In genomic region chr20:43973671-43974450, GRCh38 we compare ENCODE assay signal across 24 cellular contexts. TPM values are rescaled to one million over a fixed set of nuclear protein-coding genes. Genes with fewer than 3 reads are reported as not detected.
DNase-seq lines count a peak whose midpoint lies in the region; ATAC-seq and TF ChIP-seq lines count a peak whose summit lies in the region.
"Had no signal": no experiment of that assay in that cellular context is flagged by ENCODE, and none has a peak within 500 bp of the region (broad histone marks: within the 10 kb centered on the region; RNA-seq: fewer than 3 reads in every experiment).

No MANE protein-coding gene starts in this region.

- H2BK120ac ChIP-seq in neuronal stem cell (ENCODE audit: low read depth, low read length), result no peak overlapping the region

- no peak overlapping the region for H3K23ac ChIP-seq in neuronal stem cell (ENCODE audit: low read depth, low read length, poor library complexity)

- H2AFZ ChIP-seq in neuronal stem cell (ENCODE audit: low read length), result no peak overlapping the region

- H3K4me2 ChIP-seq in neuronal stem cell (ENCODE audit: insufficient read depth, low read length, poor library complexity, severe bottlenecking), result no peak overlapping the region
- H3K4me2 ChIP-seq: SK-N-SH had no signal

- no peak overlapping the region for H3K4me3 Mint-ChIP-seq in activated naive CD4-positive, alpha-beta T cell treated with anti-CD3 and anti-CD28 coated beads, Interleukin-2, amount 50 U/mL, for 24 hours
- H3K4me3 Mint-ChIP-seq in WTC11, result no peak overlapping the region
- H3K4me3 Mint-ChIP-seq: CD4-positive, alpha-beta memory T cell had no signal

- peak overlapping the region; percentile 66 for H3K27ac ChIP-seq in RWPE1
- no peak overlapping the region for H3K27ac ChIP-seq in neuronal stem cell (replicated peaks; ENCODE audit: low read length)
- no peak overlapping the region for H3K27ac ChIP-seq in gastroesophageal sphincter
- H3K27ac ChIP-seq: Peyer's patch had no signal

- TF ChIP-seq POLR2A in gastroesophageal sphincter (IDR thresholded peaks at IDR 0.05), result no peak

- no CpG with 5 or more reads among the region's 8 CpGs for WGBS in neuronal stem cell (ENCODE audit: extremely low coverage in 2 of 2, insufficient read length in 2 of 2, insufficient replicate concordance in 1 of 2), 2 donors
- 60 to 100% methylated on average over 1 to 3 of the region's 8 CpGs for WGBS in gastroesophageal sphincter (ENCODE audit: low coverage in 1 of 2), 2 donors

- no peaks in the 10 kb centered on the region for H3K36me3 Mint-ChIP-seq in activated naive CD4-positive, alpha-beta T cell treated with anti-CD3 and anti-CD28 coated beads, Interleukin-2, amount 50 U/mL, for 24 hours
- H3K36me3 Mint-ChIP-seq in WTC11, result no peaks in the 10 kb centered on the region
- H3K36me3 Mint-ChIP-seq: CD4-positive, alpha-beta memory T cell had no signal

- H3K27me3 Mint-ChIP-seq in activated naive CD4-positive, alpha-beta T cell treated with anti-CD3 and anti-CD28 coated beads, Interleukin-2, amount 50 U/mL, for 24 hours, result no peaks in the 10 kb centered on the region
- H3K27me3 Mint-ChIP-seq in WTC11 (ENCODE audit: low read depth), result no peaks in the 10 kb centered on the region

- H3K9me3 Mint-ChIP-seq in activated naive CD4-positive, alpha-beta T cell treated with anti-CD3 and anti-CD28 coated beads, Interleukin-2, amount 50 U/mL, for 24 hours, result peaks cover 1% of the 10 kb centered on the region
- no peaks in the 10 kb centered on the region; the same call in 1 of the 2 replicates for H3K9me3 Mint-ChIP-seq in WTC11
- H3K9me3 Mint-ChIP-seq: CD4-positive, alpha-beta memory T cell had no signal

- H2BK15ac ChIP-seq in neuronal stem cell (ENCODE audit: low read length), result no peak overlapping the region

- H3K36me3 ChIP-seq in neuronal stem cell (replicated peaks in 1 of 2; ENCODE audit: control insufficient read depth in 2 of 2, insufficient read depth in 2 of 2, low read length in 2 of 2) (no peaks in the 10 kb centered on the region), gastroesophageal sphincter (peaks cover 0 to 40% of the 10 kb centered on the region in 2 donors)
- H3K36me3 ChIP-seq: Peyer's patch had no signal

- intact Hi-C loops in cardiac septum (cut with DNase I), result no loop called here

- TF ChIP-seq CTCF in RWPE1 (conservative IDR thresholded peaks at IDR 0.05; ENCODE audit: low read depth) (no peak), WTC11 (IDR thresholded peaks at IDR 0.05) (no peak), gastroesophageal sphincter (IDR thresholded peaks at IDR 0.05) (no peak)

- CTCF ChIA-PET in RWPE1 (lab: Yijun Ruan, JAX), result interaction anchor here (0.5 to 1.2 kb wide), 3 partner anchors 8 to 216 kb away, joined by 3 read pairs; no protein-coding TSS in a partner anchor
- CTCF ChIA-PET in WTC11 (lab: Charles Lee), result no interaction called here

- DNase-seq in activated naive CD4-positive, alpha-beta T cell treated with Interleukin-2 at 50 U/mL for 16 hours, result no peak
- no peak for DNase-seq in RWPE1 (ENCODE audit: low spot score)
- DNase-seq in neuronal stem cell (ENCODE audit: low spot score), result no peak
- no peak for DNase-seq in cardiac septum (ENCODE audit: low spot score)
- no peak for DNase-seq in WTC11 (ENCODE audit: low spot score)
- DNase-seq: C1 segment of cervical spinal cord; Caco-2; CD4-positive, alpha-beta memory T cell; GDM1; GOT3; HCEC 1CT; NCI-H1092 treated with DMSO at 0.1 percent for 48 hours; NCI-H1436; NCI-H187; NCI-H2081 treated with DMSO at 0.1 percent for 48 hours; NCI-H2171; NCI-H226; NCI-H510A; NCI-H69; SK-N-SH had no signal

- H3K4me1 Mint-ChIP-seq in activated naive CD4-positive, alpha-beta T cell treated with anti-CD3 and anti-CD28 coated beads, Interleukin-2, amount 50 U/mL, for 24 hours, result peaks cover 40% of the 10 kb centered on the region
- H3K4me1 Mint-ChIP-seq in WTC11, result peaks cover 6% of the 10 kb centered on the region

- H4K8ac ChIP-seq in neuronal stem cell (ENCODE audit: low read depth, low read length), result no peak overlapping the region

- H3K79me1 ChIP-seq in neuronal stem cell (ENCODE audit: low read depth, low read length), result no peaks in the 10 kb centered on the region

- H3K18ac ChIP-seq in neuronal stem cell (ENCODE audit: low read length), result peak overlapping the region; percentile 57

- no peak overlapping the region for H2AK5ac ChIP-seq in neuronal stem cell (ENCODE audit: low read depth, low read length)

- H2BK12ac ChIP-seq in neuronal stem cell (ENCODE audit: low read length), result no peak overlapping the region

- no peak for ATAC-seq in WTC11
- ATAC-seq in gastroesophageal sphincter, result no peak
- ATAC-seq: GM12878 had no signal

- no peak overlapping the region for H4K91ac ChIP-seq in neuronal stem cell (ENCODE audit: low read depth, low read length, poor library complexity)

- no peak overlapping the region for H2BK5ac ChIP-seq in neuronal stem cell (ENCODE audit: low read length)

- POLR2A ChIA-PET in RWPE1 (lab: Yijun Ruan, JAX; ENCODE audit: low non-redundant PET), result no interaction called here
- POLR2A ChIA-PET in WTC11 (lab: Charles Lee), result no interaction called here

- no peak overlapping the region for H3K4ac ChIP-seq in neuronal stem cell (ENCODE audit: low read length)

- H3K9me3 ChIP-seq in neuronal stem cell (replicated peaks in 1 of 2; ENCODE audit: control insufficient read depth in 2 of 2, insufficient read depth in 1 of 2, low read depth in 1 of 2, low read length in 2 of 2) (no peaks in the 10 kb centered on the region), gastroesophageal sphincter (no peaks in the 10 kb centered on the region)
- H3K9me3 ChIP-seq: Caco-2, Peyer's patch, SK-N-SH had no signal

- H3K27me3 ChIP-seq in neuronal stem cell (ENCODE audit: control insufficient read depth in 3 of 3, insufficient read depth in 3 of 3, low read depth in 1 of 3, low read length in 3 of 3), result no peaks in the 10 kb centered on the region
- no peaks in the 10 kb centered on the region for H3K27me3 ChIP-seq in gastroesophageal sphincter
- H3K27me3 ChIP-seq: Peyer's patch had no signal

- peaks cover 0 to 4% of the 10 kb centered on the region in 2 donors for H3K4me1 ChIP-seq in neuronal stem cell (ENCODE audit: control insufficient read depth in 2 of 2, insufficient read depth in 1 of 2, low read depth in 1 of 2, low read length in 2 of 2)
- H3K4me1 ChIP-seq in gastroesophageal sphincter, result no peaks in the 10 kb centered on the region
- H3K4me1 ChIP-seq: Caco-2, Peyer's patch had no signal

- H3K9ac ChIP-seq in neuronal stem cell (ENCODE audit: low read depth, low read length, poor library complexity), result peak overlapping the region; percentile 25
- H3K9ac ChIP-seq: SK-N-SH had no signal

- peak overlapping the region; percentile 7 for H3K27ac Mint-ChIP-seq in activated naive CD4-positive, alpha-beta T cell treated with anti-CD3 and anti-CD28 coated beads, Interleukin-2, amount 50 U/mL, for 24 hours
- no peak overlapping the region for H3K27ac Mint-ChIP-seq in WTC11
- H3K27ac Mint-ChIP-seq: CD4-positive, alpha-beta memory T cell had no signal

- peak overlapping the region; percentile 97 for H3K14ac ChIP-seq in neuronal stem cell (ENCODE audit: low read length)

- TF ChIP-seq EP300 in gastroesophageal sphincter (IDR thresholded peaks at IDR 0.05), result no peak

- H3K4me3 ChIP-seq in neuronal stem cell (ENCODE audit: low read length in 2 of 2) (no peak overlapping the region), gastroesophageal sphincter (no peak overlapping the region)
- H3K4me3 ChIP-seq: GM12878, Peyer's patch had no signal

TF ChIP-seq in WTC11, 78 proteins besides CTCF, POLR2A, EP300 and RAD21 (continues in another document):
- TF ChIP-seq, protein P1, sequence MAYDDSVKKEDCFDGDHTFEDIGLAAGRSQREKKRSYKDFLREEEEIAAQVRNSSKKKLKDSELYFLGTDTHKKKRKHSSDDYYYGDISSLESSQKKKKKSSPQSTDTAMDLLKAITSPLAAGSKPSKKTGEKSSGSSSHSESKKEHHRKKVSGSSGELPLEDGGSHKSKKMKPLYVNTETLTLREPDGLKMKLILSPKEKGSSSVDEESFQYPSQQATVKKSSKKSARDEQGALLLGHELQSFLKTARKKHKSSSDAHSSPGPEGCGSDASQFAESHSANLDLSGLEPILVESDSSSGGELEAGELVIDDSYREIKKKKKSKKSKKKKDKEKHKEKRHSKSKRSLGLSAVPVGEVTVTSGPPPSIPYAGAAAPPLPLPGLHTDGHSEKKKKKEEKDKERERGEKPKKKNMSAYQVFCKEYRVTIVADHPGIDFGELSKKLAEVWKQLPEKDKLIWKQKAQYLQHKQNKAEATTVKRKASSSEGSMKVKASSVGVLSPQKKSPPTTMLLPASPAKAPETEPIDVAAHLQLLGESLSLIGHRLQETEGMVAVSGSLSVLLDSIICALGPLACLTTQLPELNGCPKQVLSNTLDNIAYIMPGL (CRISPR knock-in tag; IDR thresholded peaks at IDR 0.05), result no peak
- TF ChIP-seq, protein P2, sequence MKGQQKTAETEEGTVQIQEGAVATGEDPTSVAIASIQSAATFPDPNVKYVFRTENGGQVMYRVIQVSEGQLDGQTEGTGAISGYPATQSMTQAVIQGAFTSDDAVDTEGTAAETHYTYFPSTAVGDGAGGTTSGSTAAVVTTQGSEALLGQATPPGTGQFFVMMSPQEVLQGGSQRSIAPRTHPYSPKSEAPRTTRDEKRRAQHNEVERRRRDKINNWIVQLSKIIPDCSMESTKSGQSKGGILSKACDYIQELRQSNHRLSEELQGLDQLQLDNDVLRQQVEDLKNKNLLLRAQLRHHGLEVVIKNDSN (CRISPR knock-in tag; IDR thresholded peaks at IDR 0.05), result no peak
- TF ChIP-seq ETV6 (CRISPR knock-in tag; IDR thresholded peaks at IDR 0.05) (no peak), SOX15 (CRISPR knock-in tag; IDR thresholded peaks at IDR 0.05) (no peak), MYBL2 (CRISPR knock-in tag; IDR thresholded peaks at IDR 0.05) (no peak), PREB (CRISPR knock-in tag; IDR thresholded peaks at IDR 0.05; ENCODE audit: borderline replicate concordance) (no peak), ESRRA (CRISPR knock-in tag; IDR thresholded peaks at IDR 0.05; ENCODE audit: borderline replicate concordance) (no peak), ATF1 (CRISPR knock-in tag; IDR thresholded peaks at IDR 0.05) (no peak)
- TF ChIP-seq, protein P3, sequence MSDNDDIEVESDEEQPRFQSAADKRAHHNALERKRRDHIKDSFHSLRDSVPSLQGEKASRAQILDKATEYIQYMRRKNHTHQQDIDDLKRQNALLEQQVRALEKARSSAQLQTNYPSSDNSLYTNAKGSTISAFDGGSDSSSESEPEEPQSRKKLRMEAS (CRISPR knock-in tag; IDR thresholded peaks at IDR 0.05), result no peak

RNA-seq across cellular contexts. Expression of gene TOX2, which starts 59.2 kb away (rescaled TPM):
- polyA plus RNA-seq in neuronal stem cell (2013, experiment 1 of 2), result 16.8 TPM
- 15.7 TPM for polyA plus RNA-seq in neuronal stem cell (2013, experiment 2 of 2)
- 1.4 TPM for total RNA-seq in cardiac septum
- total RNA-seq in WTC11 (2021), result 1.9 to 3.4 TPM (median 2.4 TPM) in 3 replicates
- 10 to 100 TPM; 16.4 to 47.8 (median 40.3) TPM for total RNA-seq in gastroesophageal sphincter
- total RNA-seq: Caco-2 had no signal
